9 cellular contexts compared by ENCODE assay signal in genomic region chr6:135014353-135014832, GRCh38. TPM values are rescaled to one million over a fixed set of nuclear protein-coding genes. Genes with fewer than 3 reads are reported as not detected.
DNase-seq lines count a peak whose midpoint lies in the region; ATAC-seq, FAIRE-seq and TF ChIP-seq lines count a peak whose summit lies in the region.
"Had no signal": no experiment of that assay in that cellular context is flagged by ENCODE, and none has a peak within 500 bp of the region (broad histone marks: within the 10 kb centered on the region; RNA-seq: fewer than 3 reads in every experiment).

No MANE protein-coding gene starts in this region.

- no peak for DNase-seq in GM12892 (ENCODE audit: insufficient read length)
- DNase-seq in activated naive CD4-positive, alpha-beta T cell treated with anti-CD3 and anti-CD28 coated beads, Interleukin-2, amount 50 U/mL, for 72 hours (ENCODE audit: low spot score in 2 of 2) = no peak
- DNase-seq in T1000 (lab: John Stamatoyannopoulos, UW) = no peak
- no peak for DNase-seq in thyroid gland
- no peak for DNase-seq in NCI-H2107 treated with DMSO at 0.1 percent for 48 hours (lab: John Stamatoyannopoulos, UW; ENCODE audit: unreplicated experiment)
- DNase-seq in NAMALWA (ENCODE audit: low spot score) = no peak
- DNase-seq: NCI-H226 had no signal

- no peaks in the 10 kb centered on the region for H3K4me1 ChIP-seq in thyroid gland

- no peaks in the 10 kb centered on the region for H3K27me3 ChIP-seq in thyroid gland

- TF ChIP-seq CTCF in thyroid gland (IDR thresholded peaks at IDR 0.05) = no peak

- no peak for TF ChIP-seq POLR2A in GM12892 (IDR thresholded peaks at IDR 0.05; ENCODE audit: low read depth, low read length)
- TF ChIP-seq POLR2A in thyroid gland (IDR thresholded peaks at IDR 0.05) = no peak

- H3K27ac Mint-ChIP-seq in activated naive CD4-positive, alpha-beta T cell treated with anti-CD3 and anti-CD28 coated beads, Interleukin-2, amount 50 U/mL, for 72 hours = peak overlapping the region; percentile 44 to 70

- 85 to 92% methylated on average over 4 of the region's 4 CpGs for WGBS in thyroid gland, 2 donors

- H3K27ac ChIP-seq in thyroid gland = no peak overlapping the region

- intact Hi-C loops in thyroid gland (cut with DNase I) = no loop called here

- peak; percentile 93 for FAIRE-seq in GM12892 (lab: Jason Lieb, UNC)

- no peaks in the 10 kb centered on the region for H3K9me3 Mint-ChIP-seq in activated naive CD4-positive, alpha-beta T cell treated with anti-CD3 and anti-CD28 coated beads, Interleukin-2, amount 50 U/mL, for 72 hours

- no peaks in the 10 kb centered on the region for H3K9me3 ChIP-seq in thyroid gland

- no peaks in the 10 kb centered on the region for H3K36me3 ChIP-seq in thyroid gland

- no peak overlapping the region for H3K4me3 ChIP-seq in thyroid gland (replicated peaks in 1 of 3)

- ATAC-seq in GM19468 (IDR thresholded peaks at IDR 0.05; ENCODE audit: extremely low read depth, unreplicated experiment) (peak; percentile 87), HG03175 (IDR thresholded peaks at IDR 0.05; ENCODE audit: unreplicated experiment) (peak; percentile 88)
- ATAC-seq in activated naive CD4-positive, alpha-beta T cell treated with anti-CD3 and anti-CD28 coated beads, Interleukin-2, amount 50 U/mL, for 72 hours = peak; percentile 87 to 96

- H3K36me3 Mint-ChIP-seq in activated naive CD4-positive, alpha-beta T cell treated with anti-CD3 and anti-CD28 coated beads, Interleukin-2, amount 50 U/mL, for 72 hours = peaks cover 0 to 22% of the 10 kb centered on the region in 2 donors

RNA-seq across cellular contexts. Expression of gene HBS1L, which starts 40.2 kb away (rescaled TPM):
- polyA plus RNA-seq in GM12892 (2012; ENCODE audit: missing spikeins) = 90.0 TPM
- 100 to 1,000 TPM; 147 to 234 TPM for total RNA-seq in activated naive CD4-positive, alpha-beta T cell treated with anti-CD3 and anti-CD28 coated beads, Interleukin-2, amount 50 U/mL, for 72 hours
- total RNA-seq in thyroid gland = 10 to 100 TPM; 52.8 to 87.1 (median 70.7) TPM
